ENCODE assay signal across 20 cellular contexts in the genomic region with DNA sequence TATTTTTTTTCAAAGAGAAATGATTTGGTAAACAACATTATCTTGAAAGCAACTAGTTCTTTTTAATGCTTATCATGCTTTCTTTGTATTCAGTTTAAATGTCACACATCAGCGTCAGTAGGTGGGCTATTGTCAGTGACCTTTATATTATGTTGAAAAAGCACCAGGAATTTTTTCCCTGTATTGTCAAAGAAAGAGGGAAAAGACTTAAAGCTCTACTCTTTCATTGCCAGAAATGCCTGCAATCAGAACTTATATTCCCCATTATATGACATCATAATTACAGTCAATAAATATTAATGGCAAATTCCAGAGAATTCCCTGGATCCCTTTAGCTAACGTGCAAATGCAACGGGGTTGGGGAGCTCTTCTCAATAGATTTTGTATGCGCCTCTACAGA.
"Had no signal": no experiment of that assay in that cellular context is flagged by ENCODE, and none has a peak within 500 bp of the region (broad histone marks: within the 10 kb centered on the region; RNA-seq: fewer than 3 reads in every experiment).

No MANE protein-coding gene starts in this region.

- H3K4me3 ChIP-seq: K562, SJSA1, SK-N-MC had no signal

- H3K27me3 Mint-ChIP-seq: IgD-negative memory B cell had no signal

- H3K27ac Mint-ChIP-seq: IgD-negative memory B cell had no signal

- H3K4me2 ChIP-seq: KMS-11 had no signal

- H3K4me1 Mint-ChIP-seq: IgD-negative memory B cell had no signal

- H3K36me3 ChIP-seq: SJSA1 had no signal

- DNase-seq: Kasumi-1, MM.1S, NCI-H1092 treated with DMSO at 0.1 percent for 48 hours, NCI-H1436, NCI-H1694 treated with DMSO at 0.1 percent for 48 hours, NCI-H1930, NCI-H2081, NCI-H2107, NCI-H2171, NCI-H524, NCI-H526 treated with DMSO at 0.1 percent for 48 hours, NCI-H748 treated with DMSO at 0.1 percent for 48 hours, Right ventricle myocardium superior, RPMI8226, SIG-M5 had no signal

- H3K27me3 ChIP-seq: SJSA1 had no signal

- H3K36me3 Mint-ChIP-seq: IgD-negative memory B cell had no signal

- ATAC-seq: K562 had no signal

- H3K4me3 Mint-ChIP-seq: IgD-negative memory B cell had no signal

- H3K4me1 ChIP-seq: SJSA1 had no signal

- H3K27ac ChIP-seq: KMS-11, SJSA1, SK-N-MC had no signal

- H3K9ac ChIP-seq: KMS-11 had no signal
